ENCODE assay signal across 8 cellular contexts in genomic region chr11:84384637-84385227, GRCh38.
DNase-seq lines count a peak whose midpoint lies in the region; TF ChIP-seq lines count a peak whose summit lies in the region.

No MANE protein-coding gene starts in this region.

- no peak overlapping the region for H3K4me3 ChIP-seq in ascending aorta

- H3K36me3 Mint-ChIP-seq in HFFc6 (ENCODE audit: low read depth) = no peaks in the 10 kb centered on the region

- no peaks in the 10 kb centered on the region for H3K4me1 ChIP-seq in ascending aorta

- TF ChIP-seq CTCF in HFFc6 (IDR thresholded peaks at IDR 0.05) (peak; percentile 80), ascending aorta (IDR thresholded peaks at IDR 0.05) (peak; percentile 6 to 76 (median 59))

- H3K36me3 ChIP-seq in ascending aorta = no peaks in the 10 kb centered on the region

- peaks cover 12% of the 10 kb centered on the region for H3K9me3 Mint-ChIP-seq in HFFc6

- H3K27me3 ChIP-seq in ascending aorta = no peaks in the 10 kb centered on the region

- no peaks in the 10 kb centered on the region for H3K9me3 ChIP-seq in ascending aorta

- H3K4me1 Mint-ChIP-seq in HFFc6 (ENCODE audit: low read depth) = no peaks in the 10 kb centered on the region

- no peaks in the 10 kb centered on the region for H3K27me3 Mint-ChIP-seq in HFFc6 (ENCODE audit: insufficient read depth)

- H3K27ac Mint-ChIP-seq in HFFc6 = no peak overlapping the region

- DNase-seq in AG20443 (ENCODE audit: low spot score) = peak; percentile 43
- DNase-seq in GM03348 (ENCODE audit: low spot score) = peak; percentile 63
- peak; percentile 2 for DNase-seq in HFFc6
- DNase-seq in NCI-H345 treated with DMSO at 0.1 percent for 48 hours (lab: John Stamatoyannopoulos, UW; ENCODE audit: unreplicated experiment) = peak; percentile 55
- no peak for DNase-seq in ascending aorta (ENCODE audit: low spot score in 2 of 2)
- peak; percentile 45 for DNase-seq in iPS-NIHi7 (ENCODE audit: extremely low spot score)
- peak; percentile 36 for DNase-seq in stimulated activated CD8-positive, alpha-beta memory T cell treated with anti-CD3 and anti-CD28 coated beads, Interleukin-4, amount 100 ng/mL, for 48 hours
- no peak for DNase-seq in NCI-H2107 (lab: John Stamatoyannopoulos, UW)

- no peak overlapping the region for H3K4me3 Mint-ChIP-seq in HFFc6

- intact Hi-C loops in ascending aorta (cut with DNase I) = loop anchor here (5.0 kb wide), 1 partner anchor 138 kb away; no protein-coding TSS in a partner anchor

- H3K27ac ChIP-seq in ascending aorta = no peak overlapping the region

Comparison
In these comparisons a context has a peak if more than half of its experiments do, and no peak if none do; other contexts are left out.
1. DNase-seq: peak in AG20443 (single experiment), GM03348 (single experiment), HFFc6 (single experiment), NCI-H345 treated with DMSO at 0.1 percent for 48 hours (single experiment), iPS-NIHi7 (single experiment) and stimulated activated CD8-positive, alpha-beta memory T cell treated with anti-CD3 and anti-CD28 coated beads, Interleukin-4, amount 100 ng/mL, for 48 hours (single experiment); none in ascending aorta (0 of 2) and NCI-H2107 (single experiment).